Comparison of ENCODE assay signal across 1 cellular context in genomic region chr22:45551310-45552016, GRCh38.
TF ChIP-seq lines count a peak whose summit lies in the region.

No MANE protein-coding gene starts in this region.

TF ChIP-seq in GM23338, 12 proteins besides CTCF, POLR2A, EP300 and RAD21 (continued from another document):
- TF ChIP-seq, protein P1, sequence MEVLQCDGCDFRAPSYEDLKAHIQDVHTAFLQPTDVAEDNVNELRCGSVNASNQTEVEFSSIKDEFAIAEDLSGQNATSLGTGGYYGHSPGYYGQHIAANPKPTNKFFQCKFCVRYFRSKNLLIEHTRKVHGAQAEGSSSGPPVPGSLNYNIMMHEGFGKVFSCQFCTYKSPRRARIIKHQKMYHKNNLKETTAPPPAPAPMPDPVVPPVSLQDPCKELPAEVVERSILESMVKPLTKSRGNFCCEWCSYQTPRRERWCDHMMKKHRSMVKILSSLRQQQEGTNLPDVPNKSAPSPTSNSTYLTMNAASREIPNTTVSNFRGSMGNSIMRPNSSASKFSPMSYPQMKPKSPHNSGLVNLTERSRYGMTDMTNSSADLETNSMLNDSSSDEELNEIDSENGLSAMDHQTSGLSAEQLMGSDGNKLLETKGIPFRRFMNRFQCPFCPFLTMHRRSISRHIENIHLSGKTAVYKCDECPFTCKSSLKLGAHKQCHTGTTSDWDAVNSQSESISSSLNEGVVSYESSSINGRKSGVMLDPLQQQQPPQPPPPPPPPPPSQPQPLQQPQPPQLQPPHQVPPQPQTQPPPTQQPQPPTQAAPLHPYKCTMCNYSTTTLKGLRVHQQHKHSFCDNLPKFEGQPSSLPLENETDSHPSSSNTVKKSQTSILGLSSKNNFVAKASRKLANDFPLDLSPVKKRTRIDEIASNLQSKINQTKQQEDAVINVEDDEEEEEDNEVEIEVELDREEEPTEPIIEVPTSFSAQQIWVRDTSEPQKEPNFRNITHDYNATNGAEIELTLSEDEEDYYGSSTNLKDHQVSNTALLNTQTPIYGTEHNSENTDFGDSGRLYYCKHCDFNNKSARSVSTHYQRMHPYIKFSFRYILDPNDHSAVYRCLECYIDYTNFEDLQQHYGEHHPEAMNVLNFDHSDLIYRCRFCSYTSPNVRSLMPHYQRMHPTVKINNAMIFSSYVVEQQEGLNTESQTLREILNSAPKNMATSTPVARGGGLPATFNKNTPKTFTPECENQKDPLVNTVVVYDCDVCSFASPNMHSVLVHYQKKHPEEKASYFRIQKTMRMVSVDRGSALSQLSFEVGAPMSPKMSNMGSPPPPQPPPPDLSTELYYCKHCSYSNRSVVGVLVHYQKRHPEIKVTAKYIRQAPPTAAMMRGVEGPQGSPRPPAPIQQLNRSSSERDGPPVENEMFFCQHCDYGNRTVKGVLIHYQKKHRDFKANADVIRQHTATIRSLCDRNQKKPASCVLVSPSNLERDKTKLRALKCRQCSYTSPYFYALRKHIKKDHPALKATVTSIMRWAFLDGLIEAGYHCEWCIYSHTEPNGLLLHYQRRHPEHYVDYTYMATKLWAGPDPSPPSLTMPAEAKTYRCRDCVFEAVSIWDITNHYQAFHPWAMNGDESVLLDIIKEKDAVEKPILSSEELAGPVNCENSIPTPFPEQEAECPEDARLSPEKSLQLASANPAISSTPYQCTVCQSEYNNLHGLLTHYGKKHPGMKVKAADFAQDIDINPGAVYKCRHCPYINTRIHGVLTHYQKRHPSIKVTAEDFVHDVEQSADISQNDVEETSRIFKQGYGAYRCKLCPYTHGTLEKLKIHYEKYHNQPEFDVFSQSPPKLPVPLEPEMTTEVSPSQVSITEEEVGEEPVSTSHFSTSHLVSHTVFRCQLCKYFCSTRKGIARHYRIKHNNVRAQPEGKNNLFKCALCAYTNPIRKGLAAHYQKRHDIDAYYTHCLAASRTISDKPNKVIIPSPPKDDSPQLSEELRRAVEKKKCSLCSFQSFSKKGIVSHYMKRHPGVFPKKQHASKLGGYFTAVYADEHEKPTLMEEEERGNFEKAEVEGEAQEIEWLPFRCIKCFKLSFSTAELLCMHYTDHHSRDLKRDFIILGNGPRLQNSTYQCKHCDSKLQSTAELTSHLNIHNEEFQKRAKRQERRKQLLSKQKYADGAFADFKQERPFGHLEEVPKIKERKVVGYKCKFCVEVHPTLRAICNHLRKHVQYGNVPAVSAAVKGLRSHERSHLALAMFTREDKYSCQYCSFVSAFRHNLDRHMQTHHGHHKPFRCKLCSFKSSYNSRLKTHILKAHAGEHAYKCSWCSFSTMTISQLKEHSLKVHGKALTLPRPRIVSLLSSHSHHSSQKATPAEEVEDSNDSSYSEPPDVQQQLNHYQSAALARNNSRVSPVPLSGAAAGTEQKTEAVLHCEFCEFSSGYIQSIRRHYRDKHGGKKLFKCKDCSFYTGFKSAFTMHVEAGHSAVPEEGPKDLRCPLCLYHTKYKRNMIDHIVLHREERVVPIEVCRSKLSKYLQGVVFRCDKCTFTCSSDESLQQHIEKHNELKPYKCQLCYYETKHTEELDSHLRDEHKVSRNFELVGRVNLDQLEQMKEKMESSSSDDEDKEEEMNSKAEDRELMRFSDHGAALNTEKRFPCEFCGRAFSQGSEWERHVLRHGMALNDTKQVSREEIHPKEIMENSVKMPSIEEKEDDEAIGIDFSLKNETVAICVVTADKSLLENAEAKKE (CRISPR knock-in tag; IDR thresholded peaks at IDR 0.05) = no peak
- no peak for TF ChIP-seq EZH2 (IDR thresholded peaks at IDR 0.05; ENCODE audit: low read depth, unreplicated experiment)
- no peak for TF ChIP-seq ZNF331 (CRISPR knock-in tag; IDR thresholded peaks at IDR 0.05; ENCODE audit: low read depth)
- no peak for TF ChIP-seq ZNF114 (CRISPR knock-in tag; IDR thresholded peaks at IDR 0.05)
